ENCODE assay signal across 20 cellular contexts in the genomic region with DNA sequence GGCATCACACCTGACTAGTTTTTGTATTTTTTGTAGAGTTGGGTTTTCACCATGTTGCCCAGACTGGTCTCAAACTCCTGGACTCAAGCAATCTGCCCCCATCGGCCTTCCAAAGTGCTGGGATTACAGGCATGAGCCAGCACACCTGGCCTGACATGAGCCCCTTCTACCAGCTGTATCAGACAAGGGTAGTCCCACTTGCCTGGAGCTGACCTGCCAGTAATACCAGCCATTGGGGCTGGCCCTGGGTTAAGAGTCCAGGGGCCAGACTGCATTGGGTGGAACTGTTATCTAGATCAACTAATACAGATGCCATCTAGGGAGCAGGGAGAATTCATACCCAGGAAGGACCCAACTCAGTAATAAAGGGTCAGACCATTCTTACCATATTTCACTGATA. TPM values are rescaled to one million over a fixed set of nuclear protein-coding genes. Genes with fewer than 3 reads are reported as not detected.
DNase-seq lines count a peak whose midpoint lies in the region; ATAC-seq, FAIRE-seq and TF ChIP-seq lines count a peak whose summit lies in the region.
"Had no signal": no experiment of that assay in that cellular context is flagged by ENCODE, and none has a peak within 500 bp of the region (broad histone marks: within the 10 kb centered on the region; RNA-seq: fewer than 3 reads in every experiment).

No MANE protein-coding gene starts in this region.

- H3K27me3 Mint-ChIP-seq in dendritic cell treated with granulocyte-macrophage colony-stimulating factor and Interleukin-4, amounts not matched to agents 40 ng/mL and 50 ng/mL, for 4 days, result no peaks in the 10 kb centered on the region
- H3K27me3 Mint-ChIP-seq: CD4-positive, CD25-positive, alpha-beta regulatory T cell had no signal

- TF ChIP-seq EP300 in HepG2 (IDR thresholded peaks at IDR 0.05; ENCODE audit: low read depth in 2 of 2, low read length in 2 of 2) (no peak), HepG2 (CRISPR knock-in tag; IDR thresholded peaks at IDR 0.05; ENCODE audit: borderline replicate concordance) (no peak)

- CTCF ChIA-PET in HepG2 (lab: Yijun Ruan, JAX; ENCODE audit: low intra/inter-chr PET ratio, low total read pairs), result no interaction called here

- TF ChIP-seq CTCF in HepG2 (CRISPR knock-in tag; IDR thresholded peaks at IDR 0.05) (no peak), right lobe of liver (IDR thresholded peaks at IDR 0.05) (no peak), parathyroid adenoma (IDR thresholded peaks at IDR 0.05) (no peak)

- H3K36me3 ChIP-seq in HepG2 (replicated peaks in 1 of 2; ENCODE audit: control insufficient read depth in 1 of 2, insufficient read depth in 2 of 2, low read length in 2 of 2) (0 out of 5 replicates have a peak, but pooled peaks cover under 1 to 4% of the 10 kb centered on the region in 2 experiments), right lobe of liver (peaks cover 0 to 5% (median 2%) of the 10 kb centered on the region in 4 donors), parathyroid adenoma (ENCODE audit: control insufficient read depth, insufficient read depth, low read length) (no peaks in the 10 kb centered on the region)
- H3K36me3 ChIP-seq: BE2C had no signal

- no peak overlapping the region for H3K4me3 ChIP-seq in HepG2 (replicated peaks in 1 of 3; ENCODE audit: insufficient read depth in 1 of 3, low read depth in 2 of 3, low read length in 3 of 3)
- no peak overlapping the region for H3K4me3 ChIP-seq in right lobe of liver
- no peak overlapping the region for H3K4me3 ChIP-seq in parathyroid adenoma (ENCODE audit: low read depth, low read length)
- H3K4me3 ChIP-seq: A549, HAP-1, Peyer's patch, SJCRH30 had no signal

- H3K4me1 ChIP-seq in HepG2 (ENCODE audit: insufficient read depth, low read length) (peaks cover 48% of the 10 kb centered on the region), right lobe of liver (peaks cover 0 to 20% (median 2%) of the 10 kb centered on the region in 4 donors), parathyroid adenoma (peaks cover 44% of the 10 kb centered on the region)
- H3K4me1 ChIP-seq: BE2C, HAP-1 had no signal

- in situ Hi-C loops in HepG2 (cut with HindIII; ENCODE audit: extremely low pct_ligation_motif_present, low pct_unique_long_range_greater_than_20kb), result no loop called here

- H3K4me3 Mint-ChIP-seq in dendritic cell treated with granulocyte-macrophage colony-stimulating factor and Interleukin-4, amounts not matched to agents 40 ng/mL and 50 ng/mL, for 4 days, result no peak overlapping the region
- H3K4me3 Mint-ChIP-seq: CD4-positive, CD25-positive, alpha-beta regulatory T cell had no signal

- WGBS in HepG2 (ENCODE audit: low lambda C conversion rate), result 33% methylated on average over 1 of the region's 1 CpG
- no CpG with 5 or more reads among the region's 1 CpG for WGBS in right lobe of liver (ENCODE audit: insufficient coverage, low coverage, low lambda C conversion rate, missing lambda C conversion rate)

- H2AFZ ChIP-seq in HepG2 (ENCODE audit: low read length) (no peak overlapping the region), parathyroid adenoma (no peak overlapping the region)

- peak overlapping the region; percentile 77 for H3K27ac Mint-ChIP-seq in dendritic cell treated with granulocyte-macrophage colony-stimulating factor and Interleukin-4, amounts not matched to agents 40 ng/mL and 50 ng/mL, for 4 days

- H4K20me1 ChIP-seq in HepG2 (ENCODE audit: insufficient read depth, low read length), result no peaks in the 10 kb centered on the region

- no peaks in the 10 kb centered on the region for H3K9me3 ChIP-seq in HepG2 (ENCODE audit: low read length)
- H3K9me3 ChIP-seq in right lobe of liver, result no peaks in the 10 kb centered on the region
- H3K9me3 ChIP-seq in parathyroid adenoma (ENCODE audit: control insufficient read depth, low read length), result no peaks in the 10 kb centered on the region
- H3K9me3 ChIP-seq: A549, BE2C, HAP-1, Peyer's patch, SJCRH30 had no signal

- no peaks in the 10 kb centered on the region for H3K9me3 Mint-ChIP-seq in dendritic cell treated with granulocyte-macrophage colony-stimulating factor and Interleukin-4, amounts not matched to agents 40 ng/mL and 50 ng/mL, for 4 days
- H3K9me3 Mint-ChIP-seq: CD4-positive, CD25-positive, alpha-beta regulatory T cell had no signal

- H3K36me3 Mint-ChIP-seq in dendritic cell treated with granulocyte-macrophage colony-stimulating factor and Interleukin-4, amounts not matched to agents 40 ng/mL and 50 ng/mL, for 4 days (ENCODE audit: low read depth), result peaks cover 40% of the 10 kb centered on the region

- TF ChIP-seq RAD21 in HepG2 (CRISPR knock-in tag; IDR thresholded peaks at IDR 0.05), result no peak

- H3K27me3 ChIP-seq in HepG2 (ENCODE audit: control insufficient read depth in 1 of 2, insufficient read depth in 2 of 2, low read length in 2 of 2) (no peaks in the 10 kb centered on the region), right lobe of liver (no peaks in the 10 kb centered on the region), parathyroid adenoma (ENCODE audit: control insufficient read depth, insufficient read depth, low read length) (no peaks in the 10 kb centered on the region)
- H3K27me3 ChIP-seq: BE2C, Peyer's patch, SJCRH30 had no signal

- H3K9ac ChIP-seq in HepG2 (ENCODE audit: insufficient read depth, low read depth, low read length) (no peak overlapping the region), parathyroid adenoma (no peak overlapping the region)

- POLR2A ChIA-PET in HepG2 (lab: Yijun Ruan, JAX), result interaction anchor here (4.2 kb wide), 1 partner anchor 28 kb away, joined by 20 read pairs; the partner anchor contains the start of gene WSB1

- H3K4me1 Mint-ChIP-seq in dendritic cell treated with granulocyte-macrophage colony-stimulating factor and Interleukin-4, amounts not matched to agents 40 ng/mL and 50 ng/mL, for 4 days (ENCODE audit: low read depth), result peaks cover 63% of the 10 kb centered on the region

- no peak overlapping the region for H3K4me2 ChIP-seq in HepG2 (ENCODE audit: low read depth, low read length)
- no peak overlapping the region for H3K4me2 ChIP-seq in parathyroid adenoma (ENCODE audit: low read length)
- H3K4me2 ChIP-seq: A549 had no signal

- FAIRE-seq in HepG2 (lab: Jason Lieb, UNC), result no peak
- FAIRE-seq: A549, GM12891 had no signal

- BruUV-seq in HepG2 (replicated peaks; lab: Mats Ljungman, UMichigan), result no TSS peak

- H3K27ac ChIP-seq in HepG2 (ENCODE audit: extremely low read length, insufficient read depth, low read length), result no peak overlapping the region
- no peak overlapping the region for H3K27ac ChIP-seq in right lobe of liver
- peak overlapping the region; percentile 75 for H3K27ac ChIP-seq in parathyroid adenoma
- H3K27ac ChIP-seq: A549, HL-60, Peyer's patch, SJCRH30 had no signal

- intact Hi-C loops in HepG2 (cut with micrococcal nuclease; ENCODE audit: unreplicated experiment), result no loop called here
- intact Hi-C loops in right lobe of liver (cut with DNase I), result no loop called here
- intact Hi-C loops in dendritic cell treated with granulocyte-macrophage colony-stimulating factor and Interleukin-4, amounts not matched to agents 40 ng/mL and 50 ng/mL, for 4 days (cut with micrococcal nuclease), result no loop called here

- 0 out of 3 replicates have a peak, but pooled peaks have one; percentile 7 for ATAC-seq in HepG2
- no peak for ATAC-seq in right lobe of liver
- no peak for ATAC-seq in GM21528 (IDR thresholded peaks at IDR 0.05; ENCODE audit: low FRiP score, unreplicated experiment)
- ATAC-seq: A549 had no signal

- H3K79me2 ChIP-seq in HepG2 (ENCODE audit: insufficient read depth, low read length) (no peaks in the 10 kb centered on the region), parathyroid adenoma (no peaks in the 10 kb centered on the region)

- TF ChIP-seq POLR2A in HepG2 (IDR thresholded peaks at IDR 0.05; ENCODE audit: insufficient read depth in 1 of 2, low read depth in 2 of 2, low read length in 2 of 2), result no peak
- no peak for TF ChIP-seq POLR2A in right lobe of liver (IDR thresholded peaks at IDR 0.05)

- DNase-seq in HepG2 (ENCODE audit: low spot score) (no peak), right lobe of liver (no peak), H4 (ENCODE audit: low spot score) (no peak), GF-D8 (lab: John Stamatoyannopoulos, UW) (no peak)
- DNase-seq: BE2C; CD4-positive, CD25-positive, alpha-beta regulatory T cell; DND-41; KBM-7; NCI-H1092; NCI-H524 treated with DMSO at 0.1 percent for 48 hours; NCI-H82; Peyer's patch; SJCRH30 had no signal

TF ChIP-seq in HepG2, 621 proteins besides CTCF, POLR2A, EP300 and RAD21 (continues in another document):
- TF ChIP-seq, protein P1, sequence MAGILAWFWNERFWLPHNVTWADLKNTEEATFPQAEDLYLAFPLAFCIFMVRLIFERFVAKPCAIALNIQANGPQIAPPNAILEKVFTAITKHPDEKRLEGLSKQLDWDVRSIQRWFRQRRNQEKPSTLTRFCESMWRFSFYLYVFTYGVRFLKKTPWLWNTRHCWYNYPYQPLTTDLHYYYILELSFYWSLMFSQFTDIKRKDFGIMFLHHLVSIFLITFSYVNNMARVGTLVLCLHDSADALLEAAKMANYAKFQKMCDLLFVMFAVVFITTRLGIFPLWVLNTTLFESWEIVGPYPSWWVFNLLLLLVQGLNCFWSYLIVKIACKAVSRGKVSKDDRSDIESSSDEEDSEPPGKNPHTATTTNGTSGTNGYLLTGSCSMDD (CRISPR knock-in tag; IDR thresholded peaks at IDR 0.05), result no peak

RNA-seq across cellular contexts. Expression of gene WSB1, which starts 28.1 kb away (rescaled TPM):
- total RNA-seq in HepG2 (2016; rRNA removed; fragmentation: Illumina TruSeq; extraction: Trizol) (81.3 and 93.3 TPM in 2 replicates), right lobe of liver (10 to 100 TPM; 28.3 to 97.6 (median 35.0) TPM)
- 26.6 and 31.7 TPM in 2 replicates for total RNA-seq in HepG2 (2016; cell fraction: cytosol; rRNA removed; fragmentation: Illumina TruSeq; extraction: Trizol; ENCODE audit: low read depth)
- 77.2 and 87.4 TPM in 2 replicates for total RNA-seq in HepG2 (2016; cell fraction: insoluble cytoplasmic fraction; rRNA removed; fragmentation: Illumina TruSeq; extraction: Trizol)
- total RNA-seq in HepG2 (2016; cell fraction: membrane; rRNA removed; fragmentation: Illumina TruSeq; extraction: Trizol), result 21.0 and 21.8 TPM in 2 replicates
- 85.9 and 97.4 TPM in 2 replicates for total RNA-seq in HepG2 (2016; cell fraction: nucleus; rRNA removed; fragmentation: Illumina TruSeq; extraction: Trizol)
- polyA plus RNA-seq in HepG2 (2011; rRNA removed), result 253 and 294 TPM in 2 replicates
- polyA plus RNA-seq in HepG2 (2011; cell fraction: cytosol; rRNA removed), result 120 and 143 TPM in 2 replicates
- 1,276 and 1,394 TPM in 2 replicates for polyA plus RNA-seq in HepG2 (2011; cell fraction: nucleus; rRNA removed)
- 89.4 and 114 TPM in 2 replicates for polyA plus RNA-seq in HepG2 (2012)
- 1.8 and 1.9 TPM in 2 replicates for polyA plus RNA-seq in HepG2 (2016; cell fraction: cytosol; fragmentation: Illumina TruSeq; extraction: Trizol; ENCODE audit: low read depth)
- polyA plus RNA-seq in HepG2 (2016; cell fraction: insoluble cytoplasmic fraction; fragmentation: Illumina TruSeq; extraction: Trizol; ENCODE audit: low read depth), result 71.2 and 71.6 TPM in 2 replicates
- 3.9 and 4.5 TPM in 2 replicates for polyA plus RNA-seq in HepG2 (2016; cell fraction: membrane; fragmentation: Illumina TruSeq; extraction: Trizol; ENCODE audit: low read depth)
- 181 and 184 TPM in 2 replicates for polyA plus RNA-seq in HepG2 (2016; cell fraction: nucleus; fragmentation: Illumina TruSeq; extraction: Trizol; ENCODE audit: insufficient read depth, low read depth)
- polyA minus RNA-seq in HepG2 (2011; rRNA and poly(A)+ RNA removed; ENCODE audit: low replicate concordance), result 35.0 and 79.1 TPM in 2 replicates
- 52.6 and 57.0 TPM in 2 replicates for polyA minus RNA-seq in HepG2 (2011; cell fraction: cytosol; rRNA and poly(A)+ RNA removed)
- 216 and 246 TPM in 2 replicates for polyA minus RNA-seq in HepG2 (2011; cell fraction: nucleus; rRNA and poly(A)+ RNA removed)
- 31.3 and 47.7 TPM in 2 replicates for total RNA-seq in H4 (2014; rRNA removed; shearing (Covaris generic))
